In the genomic region with DNA sequence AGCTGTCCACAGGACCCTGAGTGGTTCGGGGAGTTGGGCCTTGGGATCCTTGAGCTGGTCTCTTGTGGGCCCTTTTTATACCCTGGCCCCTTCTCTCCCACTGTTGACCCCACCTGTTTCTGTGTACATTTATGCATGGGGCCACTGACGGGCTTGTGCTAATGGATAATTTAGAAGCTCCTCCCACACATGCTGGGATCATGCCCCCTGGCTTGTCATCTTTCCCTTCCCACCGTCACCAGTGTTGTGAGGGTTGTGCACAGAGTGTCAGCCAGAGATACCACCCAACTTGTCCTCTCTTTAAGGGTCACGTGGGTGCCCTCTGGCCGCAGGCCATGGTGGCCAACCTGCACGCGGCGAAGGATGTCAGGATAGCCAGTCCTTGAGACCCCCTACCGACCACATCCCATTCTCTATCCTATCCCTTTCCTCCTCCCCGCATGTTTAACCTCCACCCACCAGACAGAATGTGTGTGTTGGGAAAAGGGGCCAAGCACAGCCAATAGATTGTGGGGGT, we compare ENCODE assay signal across 10 cellular contexts. TPM values are rescaled to one million over a fixed set of nuclear protein-coding genes. Genes with fewer than 3 reads are reported as not detected.
DNase-seq lines count a peak whose midpoint lies in the region; ATAC-seq, FAIRE-seq and TF ChIP-seq lines count a peak whose summit lies in the region.
"Not testable (repeated sequence)": the region's sequence is repeated elsewhere in the genome, so short reads cannot be mapped to it uniquely, and the experiment has no call there.
"Had no signal": no experiment of that assay in that cellular context is flagged by ENCODE, and none has a peak within 500 bp of the region (broad histone marks: within the 10 kb centered on the region; RNA-seq: fewer than 3 reads in every experiment).

Gene GH1 (minus strand): TSS at position 51 of the 517 bp plus-strand sequence. CDS start 63 bp downstream, outside the sequence.

- not testable (repeated sequence) for H3K9me3 ChIP-seq in A549; DOHH2 (ENCODE audit: control insufficient read depth, insufficient read depth, low read length); OCI-LY7 (ENCODE audit: low read length); endodermal cell (ENCODE audit: control insufficient read depth, low read length); HepG2 (ENCODE audit: low read length); spleen

- not testable (repeated sequence) for H3K27me3 ChIP-seq in DOHH2 (ENCODE audit: control insufficient read depth, low read length); endodermal cell (ENCODE audit: control insufficient read depth, insufficient read depth, low read length, poor library complexity, severe bottlenecking); spleen (replicated peaks in 1 of 7)
- H3K27me3 ChIP-seq in HepG2 (ENCODE audit: control insufficient read depth in 1 of 2, insufficient read depth in 2 of 2, low read length in 2 of 2): peaks cover 1 to 26% of the 10 kb centered on the region in 2 experiments; a peak in 3 of 5 replicates

- not testable (repeated sequence) for ATAC-seq in A549, HepG2

- peak within 1 kb of the TSS; percentile 45; the same call in 1 of the 2 replicates for H2AFZ ChIP-seq in OCI-LY7 (ENCODE audit: low read length)
- not testable (repeated sequence) for H2AFZ ChIP-seq in HepG2 (ENCODE audit: low read length)

- not testable (repeated sequence) for DNase-seq in A549 (ENCODE audit: low read depth in 1 of 2, low spot score in 1 of 2); OCI-LY7 (ENCODE audit: low spot score); activated CD4-positive, alpha-beta T cell treated with anti-CD3 and anti-CD28 coated beads, Interleukin-2, amount 10 ng/mL, durations not matched to agents 24 days and 14 days; endodermal cell; HepG2 (ENCODE audit: low spot score); spleen

- FAIRE-seq in A549 (lab: Jason Lieb, UNC); HepG2 (lab: Jason Lieb, UNC): not testable (repeated sequence)

- not testable (repeated sequence) for TF ChIP-seq RAD21 in A549 (conservative IDR thresholded peaks at IDR 0.05 in 1 of 2, IDR thresholded peaks at IDR 0.05 in 1 of 2); HepG2 (CRISPR knock-in tag; IDR thresholded peaks at IDR 0.05)

- not testable (repeated sequence) for H3K27ac ChIP-seq in A549; DOHH2 (ENCODE audit: low read depth, low read length); endodermal cell (ENCODE audit: low read depth, low read length); HepG2 (ENCODE audit: extremely low read length, insufficient read depth, low read length)
- peak within 1 kb of the TSS; percentile 63 for H3K27ac ChIP-seq in OCI-LY7 (ENCODE audit: low read depth, low read length, poor library complexity, severe bottlenecking)
- peak within 1 kb of the TSS in 5 of 8 donors; percentile 34 to 61 (median 40) for H3K27ac ChIP-seq in spleen

- not testable (repeated sequence) for H4K20me1 ChIP-seq in DOHH2 (ENCODE audit: control insufficient read depth, insufficient read depth, low read depth, low read length); OCI-LY7 (ENCODE audit: insufficient read depth, low read length); HepG2 (ENCODE audit: insufficient read depth, low read length)

- intact Hi-C loops in OCI-LY7 (cut with micrococcal nuclease; ENCODE audit: unreplicated experiment): loop anchor here (1.0 to 5.0 kb wide), 4 partner anchors 9 to 213 kb away; partner anchors contain the start of gene ERN1
- intact Hi-C loops in activated CD4-positive, alpha-beta T cell treated with anti-CD3 and anti-CD28 coated beads, Interleukin-2, amount 10 ng/mL, durations not matched to agents 24 days and 14 days (cut with micrococcal nuclease): loop anchor here (1.0 to 10.0 kb wide), 5 partner anchors 27 to 366 kb away; no protein-coding TSS in a partner anchor
- intact Hi-C loops in HepG2 (cut with micrococcal nuclease; ENCODE audit: unreplicated experiment): loop anchor here (2.0 to 10.0 kb wide), 4 partner anchors 32 to 216 kb away; partner anchors contain the start of gene ERN1
- intact Hi-C loops in spleen (cut with DNase I; ENCODE audit: low total_unique reads): not testable (repeated sequence)

- not testable (repeated sequence) for H3K79me2 ChIP-seq in DOHH2 (ENCODE audit: control insufficient read depth, low read length); OCI-LY7 (ENCODE audit: insufficient read depth, low read depth, low read length); HepG2 (ENCODE audit: insufficient read depth, low read length)

- H3K36me3 ChIP-seq in DOHH2 (ENCODE audit: control insufficient read depth, low read length); OCI-LY7 (ENCODE audit: insufficient read depth, low read length); endodermal cell (ENCODE audit: control insufficient read depth, insufficient read depth, low read length); HepG2 (replicated peaks in 1 of 2; ENCODE audit: control insufficient read depth in 1 of 2, insufficient read depth in 2 of 2, low read length in 2 of 2); spleen: not testable (repeated sequence)

- not testable (repeated sequence) for H3F3A ChIP-seq in DOHH2 (ENCODE audit: control insufficient read depth, insufficient read depth)

- H3K4me1 ChIP-seq in A549; endodermal cell (ENCODE audit: control insufficient read depth, insufficient read depth, low read length): not testable (repeated sequence)
- peaks cover 72% of the 10 kb centered on the region for H3K4me1 ChIP-seq in DOHH2 (ENCODE audit: control insufficient read depth, low read length)
- peaks cover 66% of the 10 kb centered on the region for H3K4me1 ChIP-seq in OCI-LY7 (ENCODE audit: insufficient read depth, low read length, poor library complexity, severe bottlenecking)
- H3K4me1 ChIP-seq in HepG2 (ENCODE audit: insufficient read depth, low read length): peaks cover 16% of the 10 kb centered on the region
- H3K4me1 ChIP-seq in spleen: peaks cover 16 to 72% (median 35%) of the 10 kb centered on the region in 6 donors

- 48% methylated on average over 10 of the region's 10 CpGs for WGBS in A549 (ENCODE audit: missing lambda C conversion rate)
- WGBS in endodermal cell (ENCODE audit: insufficient coverage in 1 of 2, insufficient read length in 1 of 2), 2 experiments: 64% methylated on average over 8 of the region's 10 CpGs; no CpG with 5 or more reads in 1 of the 2 experiments
- WGBS in HepG2 (ENCODE audit: low lambda C conversion rate): 44% methylated on average over 10 of the region's 10 CpGs
- 45 to 61% (median 57%) methylated on average over 9 to 10 of the region's 10 CpGs for WGBS in spleen, 5 donors

- peak within 1 kb of the TSS; percentile 1 to 64 (median 33) for H3K27ac Mint-ChIP-seq in IgD-negative memory B cell
- H3K27ac Mint-ChIP-seq in activated CD4-positive, alpha-beta T cell treated with anti-CD3 and anti-CD28 coated beads, Interleukin-2, amount 10 ng/mL, durations not matched to agents 24 days and 14 days: peak within 1 kb of the TSS; percentile 66
- H3K27ac Mint-ChIP-seq in endodermal cell: not testable (repeated sequence)

- H3K4me2 ChIP-seq in A549 (0 out of 3 replicates have a peak within 1 kb of the TSS, but pooled peaks have one; percentile 0), DOHH2 (ENCODE audit: low read length) (peak within 1 kb of the TSS; percentile 51), OCI-LY7 (ENCODE audit: low read length) (peak within 1 kb of the TSS; percentile 68)
- not testable (repeated sequence) for H3K4me2 ChIP-seq in HepG2 (ENCODE audit: low read depth, low read length)

- not testable (repeated sequence) for H3K4me3 ChIP-seq in A549; DOHH2 (ENCODE audit: low read length); endodermal cell (ENCODE audit: low read length); HepG2 (replicated peaks in 1 of 3; ENCODE audit: insufficient read depth in 1 of 3, low read depth in 2 of 3, low read length in 3 of 3)
- H3K4me3 ChIP-seq in OCI-LY7 (ENCODE audit: low read depth, low read length, poor library complexity, severe bottlenecking) (peak within 1 kb of the TSS; percentile 42), spleen (peak within 1 kb of the TSS in 1 of 8 donors; percentile 28)

- H3K36me3 Mint-ChIP-seq in IgD-negative memory B cell; activated CD4-positive, alpha-beta T cell treated with anti-CD3 and anti-CD28 coated beads, Interleukin-2, amount 10 ng/mL, durations not matched to agents 24 days and 14 days (ENCODE audit: low read depth); endodermal cell (ENCODE audit: low read depth): not testable (repeated sequence)

- H3K4me3 Mint-ChIP-seq in IgD-negative memory B cell: peak within 1 kb of the TSS; percentile 30 to 74 (median 64)
- H3K4me3 Mint-ChIP-seq in activated CD4-positive, alpha-beta T cell treated with anti-CD3 and anti-CD28 coated beads, Interleukin-2, amount 10 ng/mL, durations not matched to agents 24 days and 14 days: not testable (repeated sequence)
- peak within 1 kb of the TSS; percentile 31 for H3K4me3 Mint-ChIP-seq in endodermal cell

- POLR2A ChIA-PET in A549 (lab: Yijun Ruan, JAX): interaction anchor here (0.6 to 1.9 kb wide), 5 partner anchors 32 to 227 kb away, joined by 3 to 10 read pairs (median 4); no protein-coding TSS in a partner anchor
- POLR2A ChIA-PET in OCI-LY7 (lab: Charles Lee): interaction anchor here (0.6 to 4.8 kb wide), 7 partner anchors 10 to 102 kb away, joined by 3 to 52 read pairs (median 12); partner anchors contain the start of genes CD79B and ICAM2
- POLR2A ChIA-PET in HepG2 (lab: Yijun Ruan, JAX): interaction anchor here (1.1 to 2.2 kb wide), 3 partner anchors 28 to 227 kb away, joined by 3 to 10 read pairs (median 4); no protein-coding TSS in a partner anchor

- CTCF ChIA-PET in A549 (lab: Yijun Ruan, JAX) (interaction anchor here (0.7 to 16.7 kb wide), 65 partner anchors 8 to 511 kb away, joined by 3 to 386 read pairs (median 5); partner anchors contain the start of genes CD79B, CSHL1, ERN1 and GH2), OCI-LY7 (lab: Charles Lee; ENCODE audit: unreplicated experiment) (interaction anchor here (0.9 to 3.7 kb wide), 8 partner anchors 9 to 101 kb away, joined by 3 to 94 read pairs (median 6); partner anchors contain the start of gene ICAM2), HepG2 (lab: Yijun Ruan, JAX; ENCODE audit: low intra/inter-chr PET ratio, low total read pairs) (interaction anchor here (1.3 to 2.6 kb wide), 5 partner anchors 28 to 107 kb away, joined by 5 to 27 read pairs (median 16); no protein-coding TSS in a partner anchor)

- H3K9ac ChIP-seq in endodermal cell (ENCODE audit: extremely low read depth, low read length, poor library complexity, severe bottlenecking); HepG2 (ENCODE audit: insufficient read depth, low read depth, low read length): not testable (repeated sequence)

- not testable (repeated sequence) for H3K9me2 ChIP-seq in DOHH2 (replicated peaks; ENCODE audit: control insufficient read depth, low read length); OCI-LY7 (ENCODE audit: insufficient read depth, low read length)

- not testable (repeated sequence) for TF ChIP-seq EP300 in A549 (IDR thresholded peaks at IDR 0.05); HepG2 (IDR thresholded peaks at IDR 0.05; ENCODE audit: low read depth in 2 of 2, low read length in 2 of 2); HepG2 (CRISPR knock-in tag; IDR thresholded peaks at IDR 0.05; ENCODE audit: borderline replicate concordance)

- not testable (repeated sequence) for TF ChIP-seq CTCF in A549 (IDR thresholded peaks at IDR 0.05); DOHH2 (IDR thresholded peaks at IDR 0.05; ENCODE audit: low read depth, low read length, poor library complexity, severe bottlenecking); OCI-LY7 (conservative IDR thresholded peaks at IDR 0.05; ENCODE audit: low read length); endodermal cell (conservative IDR thresholded peaks at IDR 0.05); HepG2 (CRISPR knock-in tag; IDR thresholded peaks at IDR 0.05); spleen (IDR thresholded peaks at IDR 0.05 in 8 of 11, conservative IDR thresholded peaks at IDR 0.05 in 3 of 11)

- not testable (repeated sequence) for H3K9me3 Mint-ChIP-seq in IgD-negative memory B cell; activated CD4-positive, alpha-beta T cell treated with anti-CD3 and anti-CD28 coated beads, Interleukin-2, amount 10 ng/mL, durations not matched to agents 24 days and 14 days; endodermal cell

- H3K27me3 Mint-ChIP-seq in IgD-negative memory B cell: not testable (repeated sequence)
- peaks cover 10% of the 10 kb centered on the region for H3K27me3 Mint-ChIP-seq in activated CD4-positive, alpha-beta T cell treated with anti-CD3 and anti-CD28 coated beads, Interleukin-2, amount 10 ng/mL, durations not matched to agents 24 days and 14 days
- peaks cover 13% of the 10 kb centered on the region for H3K27me3 Mint-ChIP-seq in endodermal cell (ENCODE audit: insufficient read depth)

- BruUV-seq in OCI-LY7 (replicated peaks; lab: Mats Ljungman, UMichigan); HepG2 (replicated peaks; lab: Mats Ljungman, UMichigan): not testable (repeated sequence)

- not testable (repeated sequence) for TF ChIP-seq POLR2A in A549 (IDR thresholded peaks at IDR 0.05; ENCODE audit: low read length); HepG2 (IDR thresholded peaks at IDR 0.05; ENCODE audit: insufficient read depth in 1 of 2, low read depth in 2 of 2, low read length in 2 of 2); spleen (IDR thresholded peaks at IDR 0.05)

- H3K4me1 Mint-ChIP-seq in IgD-negative memory B cell: peaks cover 24 to 46% (median 40%) of the 10 kb centered on the region in 3 donors
- not testable (repeated sequence) for H3K4me1 Mint-ChIP-seq in activated CD4-positive, alpha-beta T cell treated with anti-CD3 and anti-CD28 coated beads, Interleukin-2, amount 10 ng/mL, durations not matched to agents 24 days and 14 days; endodermal cell

- in situ Hi-C loops in HepG2 (cut with HindIII; ENCODE audit: extremely low pct_ligation_motif_present, low pct_unique_long_range_greater_than_20kb): not testable (repeated sequence)

RNA-seq across cellular contexts. Expression of gene GH1, which starts in this region (rescaled TPM):
- polyA plus RNA-seq in A549 (2011; rRNA removed) (not detected in 2 replicates), A549 (2017; fragmentation: RNase III; extraction: RNeasy Plus Mini Kit Qiagen cat#74134 plus additional on column Dnase treatment) (not detected in 3 replicates), IgD-negative memory B cell (2.0 TPM), HepG2 (2011; rRNA removed) (not detected in 2 replicates), spleen (1 to 10 TPM in 1 of 3 donors, under 1 TPM in 2; 0.29 to 1.5 (median 0.65) TPM)
- not detected in 2 replicates for polyA plus RNA-seq in A549 (2012; cell fraction: cytosol; rRNA removed)
- polyA plus RNA-seq in A549 (2012; cell fraction: nucleus; rRNA removed): not detected in 2 replicates
- polyA minus RNA-seq in A549 (2011; rRNA and poly(A)+ RNA removed): not detected in 2 replicates
- total RNA-seq in OCI-LY7 (2014; rRNA removed; shearing (Covaris generic)): 0.21 and 4.3 TPM in 2 replicates
- total RNA-seq in OCI-LY7 (2022) (0.96 TPM in 1 of 2 replicates, not detected in the other), endodermal cell (not detected), HepG2 (2016; rRNA removed; fragmentation: Illumina TruSeq; extraction: Trizol) (not detected in 2 replicates), spleen (1 to 10 TPM in 2 of 7 donors, under 1 TPM in 3, not detected in 2; 0.47 to 1.4 (median 0.79) TPM)
- total RNA-seq in activated CD4-positive, alpha-beta T cell treated with anti-CD3 and anti-CD28 coated beads, Interleukin-2, amount 10 ng/mL, durations not matched to agents 24 days and 14 days: not detected in 2 replicates
- not detected for polyA plus RNA-seq in endodermal cell (2013, experiment 1 of 2)
- polyA plus RNA-seq in endodermal cell (2013, experiment 2 of 2): not detected
- not detected in 2 replicates for total RNA-seq in HepG2 (2016; cell fraction: cytosol; rRNA removed; fragmentation: Illumina TruSeq; extraction: Trizol; ENCODE audit: low read depth)
- total RNA-seq in HepG2 (2016; cell fraction: insoluble cytoplasmic fraction; rRNA removed; fragmentation: Illumina TruSeq; extraction: Trizol): not detected in 2 replicates
- not detected in 2 replicates for total RNA-seq in HepG2 (2016; cell fraction: membrane; rRNA removed; fragmentation: Illumina TruSeq; extraction: Trizol)
- total RNA-seq in HepG2 (2016; cell fraction: nucleus; rRNA removed; fragmentation: Illumina TruSeq; extraction: Trizol): not detected in 2 replicates
- not detected in 2 replicates for polyA plus RNA-seq in HepG2 (2011; cell fraction: cytosol; rRNA removed)
- not detected in 2 replicates for polyA plus RNA-seq in HepG2 (2011; cell fraction: nucleus; rRNA removed)
- polyA plus RNA-seq in HepG2 (2012): not detected in 2 replicates
- polyA plus RNA-seq in HepG2 (2016; cell fraction: cytosol; fragmentation: Illumina TruSeq; extraction: Trizol; ENCODE audit: low read depth): not detected in 2 replicates
- not detected in 2 replicates for polyA plus RNA-seq in HepG2 (2016; cell fraction: insoluble cytoplasmic fraction; fragmentation: Illumina TruSeq; extraction: Trizol; ENCODE audit: low read depth)
- not detected in 2 replicates for polyA plus RNA-seq in HepG2 (2016; cell fraction: membrane; fragmentation: Illumina TruSeq; extraction: Trizol; ENCODE audit: low read depth)
- polyA plus RNA-seq in HepG2 (2016; cell fraction: nucleus; fragmentation: Illumina TruSeq; extraction: Trizol; ENCODE audit: insufficient read depth, low read depth): not detected in 2 replicates
- polyA minus RNA-seq in HepG2 (2011; rRNA and poly(A)+ RNA removed; ENCODE audit: low replicate concordance): not detected in 2 replicates
- not detected in 2 replicates for polyA minus RNA-seq in HepG2 (2011; cell fraction: cytosol; rRNA and poly(A)+ RNA removed)
- not detected in 2 replicates for polyA minus RNA-seq in HepG2 (2011; cell fraction: nucleus; rRNA and poly(A)+ RNA removed)
- total RNA-seq: Caco-2, HFFc6 had no signal
